In genomic region chrX:54602563-54602962, GRCh38 we compare ENCODE assay signal across 37 cellular contexts.
"Had no signal": no experiment of that assay in that cellular context is flagged by ENCODE, and none has a peak within 500 bp of the region (broad histone marks: within the 10 kb centered on the region; RNA-seq: fewer than 3 reads in every experiment).

No MANE protein-coding gene starts in this region.

- H3K27me3 Mint-ChIP-seq: activated CD4-positive, alpha-beta memory T cell treated with anti-CD3 and anti-CD28 coated beads for 36 hours; activated CD4-positive, alpha-beta T cell treated with anti-CD3 and anti-CD28 coated beads for 36 hours; activated CD4-positive, alpha-beta T cell treated with anti-CD3 and anti-CD28 coated beads, Interleukin-2, amount 10 ng/mL, durations not matched to agents 24 days and 14 days; activated CD8-positive, alpha-beta memory T cell treated with anti-CD3 and anti-CD28 coated beads, Interleukin-2, amount 10 ng/mL, durations not matched to agents 7 days and 5 days; activated naive CD4-positive, alpha-beta T cell treated with anti-CD3 and anti-CD28 coated beads, Interleukin-2, amount 50 U/mL, for 24 hours; activated naive CD8-positive, alpha-beta T cell treated with anti-CD3 and anti-CD28 coated beads for 36 hours; activated naive CD8-positive, alpha-beta T cell treated with anti-CD3 and anti-CD28 coated beads, Interleukin-2, amount 50 U/mL, for 24 hours; effector memory CD8-positive, alpha-beta T cell; T-helper 17 cell had no signal

- H3K4me3 Mint-ChIP-seq: activated CD4-positive, alpha-beta memory T cell treated with anti-CD3 and anti-CD28 coated beads for 36 hours; activated CD4-positive, alpha-beta T cell treated with anti-CD3 and anti-CD28 coated beads for 36 hours; activated CD4-positive, alpha-beta T cell treated with anti-CD3 and anti-CD28 coated beads, Interleukin-2, amount 10 ng/mL, durations not matched to agents 24 days and 14 days; activated CD8-positive, alpha-beta memory T cell treated with anti-CD3 and anti-CD28 coated beads, Interleukin-2, amount 10 ng/mL, durations not matched to agents 7 days and 5 days; activated CD8-positive, alpha-beta T cell treated with anti-CD3 and anti-CD28 coated beads, Interleukin-2, amount 10 ng/mL, durations not matched to agents 7 days and 5 days; activated naive CD4-positive, alpha-beta T cell treated with anti-CD3 and anti-CD28 coated beads for 36 hours; activated naive CD4-positive, alpha-beta T cell treated with anti-CD3 and anti-CD28 coated beads, Interleukin-2, amount 50 U/mL, for 24 hours; activated naive CD8-positive, alpha-beta T cell treated with anti-CD3 and anti-CD28 coated beads for 36 hours; activated naive CD8-positive, alpha-beta T cell treated with anti-CD3 and anti-CD28 coated beads, Interleukin-2, amount 50 U/mL, for 24 hours; activated T-helper 1 cell treated with anti-CD3 and anti-CD28 coated beads, Interleukin-12 subunit alpha, Interleukin-12 subunit beta, Interleukin-2, Interleukin-4 antibody, amounts not matched to agents 30 ng/mL and 10 ng/mL and 1 ng/mL, durations not matched to agents 14 hours and 24 hours and 36 hours; effector memory CD8-positive, alpha-beta T cell; T-helper 17 cell; T-helper 2 cell treated with Interferon-gamma antibody and Interleukin-4, amounts not matched to agents 5 μg/mL and 100 μg/mL, for 36 hours had no signal

- H3K9me3 Mint-ChIP-seq: activated CD4-positive, alpha-beta memory T cell treated with anti-CD3 and anti-CD28 coated beads for 36 hours; activated CD4-positive, alpha-beta T cell treated with anti-CD3 and anti-CD28 coated beads, Interleukin-2, amount 10 ng/mL, durations not matched to agents 24 days and 14 days; activated naive CD4-positive, alpha-beta T cell treated with anti-CD3 and anti-CD28 coated beads for 36 hours; activated naive CD4-positive, alpha-beta T cell treated with anti-CD3 and anti-CD28 coated beads, Interleukin-2, amount 50 U/mL, for 24 hours; activated naive CD8-positive, alpha-beta T cell treated with anti-CD3 and anti-CD28 coated beads for 36 hours; activated naive CD8-positive, alpha-beta T cell treated with anti-CD3 and anti-CD28 coated beads, Interleukin-2, amount 50 U/mL, for 24 hours; activated T-helper 1 cell treated with anti-CD3 and anti-CD28 coated beads, Interleukin-12 subunit alpha, Interleukin-12 subunit beta, Interleukin-2, Interleukin-4 antibody, amounts not matched to agents 30 ng/mL and 10 ng/mL and 1 ng/mL, durations not matched to agents 14 hours and 24 hours and 36 hours; activated T-helper 2 cell treated with anti-CD3 and anti-CD28 coated beads, Interferon-gamma antibody, Interleukin-2, Interleukin-4, amounts not matched to agents 10 μg/mL and 5 μg/mL and 100 μg/mL, durations not matched to agents 14 hours and 24 hours and 36 hours; effector memory CD8-positive, alpha-beta T cell; T-helper 2 cell treated with Interferon-gamma antibody and Interleukin-4, amounts not matched to agents 5 μg/mL and 100 μg/mL, for 36 hours had no signal

- H3K4me1 Mint-ChIP-seq: activated CD4-positive, alpha-beta T cell treated with anti-CD3 and anti-CD28 coated beads for 36 hours; activated CD4-positive, alpha-beta T cell treated with anti-CD3 and anti-CD28 coated beads, Interleukin-2, amount 10 ng/mL, durations not matched to agents 24 days and 14 days; activated CD8-positive, alpha-beta memory T cell treated with anti-CD3 and anti-CD28 coated beads, Interleukin-2, amount 10 ng/mL, durations not matched to agents 7 days and 5 days; activated naive CD4-positive, alpha-beta T cell treated with anti-CD3 and anti-CD28 coated beads, Interleukin-2, amount 50 U/mL, for 24 hours; activated naive CD8-positive, alpha-beta T cell treated with anti-CD3 and anti-CD28 coated beads for 36 hours; activated naive CD8-positive, alpha-beta T cell treated with anti-CD3 and anti-CD28 coated beads, Interleukin-2, amount 50 U/mL, for 24 hours; T-helper 17 cell had no signal

- H3K27ac ChIP-seq: adrenal gland, body of pancreas, WERI-Rb-1 had no signal

- H3K27me3 ChIP-seq: adrenal gland, body of pancreas had no signal

- H3K36me3 Mint-ChIP-seq: activated CD4-positive, alpha-beta memory T cell treated with anti-CD3 and anti-CD28 coated beads for 36 hours; activated CD8-positive, alpha-beta memory T cell treated with anti-CD3 and anti-CD28 coated beads, Interleukin-2, amount 10 ng/mL, durations not matched to agents 7 days and 5 days; activated naive CD8-positive, alpha-beta T cell treated with anti-CD3 and anti-CD28 coated beads for 36 hours had no signal

- FAIRE-seq: colon, endometrium, frontal cortex had no signal

- H3K4me3 ChIP-seq: adrenal gland, body of pancreas had no signal

- H3K36me3 ChIP-seq: adrenal gland, WERI-Rb-1 had no signal

- DNase-seq: activated CD4-positive, alpha-beta memory T cell treated with anti-CD3 and anti-CD28 coated beads for 36 hours; activated CD4-positive, alpha-beta T cell treated with anti-CD3 and anti-CD28 coated beads for 36 hours; activated CD4-positive, alpha-beta T cell treated with anti-CD3 and anti-CD28 coated beads, Interleukin-2, amount 10 ng/mL, durations not matched to agents 24 days and 14 days; activated CD4-positive, CD25-positive, alpha-beta regulatory T cell; activated CD4-positive, CD25-positive, alpha-beta regulatory T cell treated with anti-CD3 and anti-CD28 coated beads, Interleukin-2, amount 50 U/mL, for 72 hours; activated CD8-positive, alpha-beta memory T cell treated with anti-CD3 and anti-CD28 coated beads, Interleukin-2, amount 10 ng/mL, durations not matched to agents 7 days and 5 days; activated CD8-positive, alpha-beta memory T cell treated with anti-CD3 and anti-CD28 coated beads, Interleukin-2, amount 50 U/mL, for 4 hours; activated CD8-positive, alpha-beta T cell treated with anti-CD3 and anti-CD28 coated beads, Interleukin-2, amount 10 ng/mL, durations not matched to agents 7 days and 5 days; activated effector memory CD4-positive, alpha-beta T cell treated with anti-CD3 and anti-CD28 coated beads, Interleukin-2, amount 50 U/mL, for 16 hours; activated naive CD4-positive, alpha-beta T cell treated with anti-CD3 and anti-CD28 coated beads for 36 hours; activated naive CD8-positive, alpha-beta T cell treated with anti-CD3 and anti-CD28 coated beads for 36 hours; activated naive CD8-positive, alpha-beta T cell treated with anti-CD3 and anti-CD28 coated beads, Interleukin-2, amount 50 U/mL, for 24 hours; activated T-cell treated with anti-CD3 and anti-CD28 coated beads, Interleukin-2, amount 50 U/mL, for 1 hour; activated T-cell treated with anti-CD3 and anti-CD28 coated beads, Interleukin-2, amount 50 U/mL, for 48 hours; adrenal gland; amygdala; aorta; body of pancreas; caudate nucleus; cortex of kidney; dermis blood vessel endothelial cell; effector CD4-positive, alpha-beta T cell; effector memory CD8-positive, alpha-beta T cell; foreskin fibroblast; head of caudate nucleus; T-helper 1 cell; T-helper 17 cell; T1000; WERI-Rb-1 had no signal

- H3K4me1 ChIP-seq: adrenal gland, body of pancreas had no signal

- ATAC-seq: activated CD4-positive, alpha-beta T cell treated with anti-CD3 and anti-CD28 coated beads for 36 hours; activated CD8-positive, alpha-beta memory T cell treated with anti-CD3 and anti-CD28 coated beads, Interleukin-2, amount 10 ng/mL, durations not matched to agents 7 days and 5 days; activated CD8-positive, alpha-beta T cell treated with anti-CD3 and anti-CD28 coated beads, Interleukin-2, amount 10 ng/mL, durations not matched to agents 7 days and 5 days; activated naive CD8-positive, alpha-beta T cell treated with anti-CD3 and anti-CD28 coated beads, Interleukin-2, amount 50 U/mL, for 24 hours; body of pancreas; effector memory CD8-positive, alpha-beta T cell; esophagus mucosa; T-helper 17 cell had no signal

- H3K9me3 ChIP-seq: adrenal gland, body of pancreas had no signal

- H3K27ac Mint-ChIP-seq: activated CD4-positive, alpha-beta memory T cell treated with anti-CD3 and anti-CD28 coated beads for 36 hours; activated CD4-positive, alpha-beta T cell treated with anti-CD3 and anti-CD28 coated beads for 36 hours; activated CD4-positive, alpha-beta T cell treated with anti-CD3 and anti-CD28 coated beads, Interleukin-2, amount 10 ng/mL, durations not matched to agents 24 days and 14 days; activated CD8-positive, alpha-beta memory T cell treated with anti-CD3 and anti-CD28 coated beads, Interleukin-2, amount 10 ng/mL, durations not matched to agents 7 days and 5 days; activated CD8-positive, alpha-beta T cell treated with anti-CD3 and anti-CD28 coated beads, Interleukin-2, amount 10 ng/mL, durations not matched to agents 7 days and 5 days; activated naive CD4-positive, alpha-beta T cell treated with anti-CD3 and anti-CD28 coated beads for 36 hours; activated naive CD4-positive, alpha-beta T cell treated with anti-CD3 and anti-CD28 coated beads, Interleukin-2, amount 50 U/mL, for 24 hours; activated naive CD8-positive, alpha-beta T cell treated with anti-CD3 and anti-CD28 coated beads for 36 hours; activated naive CD8-positive, alpha-beta T cell treated with anti-CD3 and anti-CD28 coated beads, Interleukin-2, amount 50 U/mL, for 24 hours; activated T-helper 1 cell treated with anti-CD3 and anti-CD28 coated beads, Interleukin-12 subunit alpha, Interleukin-12 subunit beta, Interleukin-2, Interleukin-4 antibody, amounts not matched to agents 30 ng/mL and 10 ng/mL and 1 ng/mL, durations not matched to agents 14 hours and 24 hours and 36 hours; activated T-helper 2 cell treated with anti-CD3 and anti-CD28 coated beads, Interferon-gamma antibody, Interleukin-2, Interleukin-4, amounts not matched to agents 10 μg/mL and 5 μg/mL and 100 μg/mL, durations not matched to agents 14 hours and 24 hours and 36 hours; effector memory CD8-positive, alpha-beta T cell; T-helper 17 cell; T-helper 2 cell treated with Interferon-gamma antibody and Interleukin-4, amounts not matched to agents 5 μg/mL and 100 μg/mL, for 36 hours had no signal
